Comparison of ENCODE assay signal across 8 cellular contexts in genomic region chr14:106717544-106717943, GRCh38.
A peak's percentile ranks its signal among the peaks of the same experiment; 100 is the strongest.
DNase-seq lines count a peak whose midpoint lies in the region; ATAC-seq, FAIRE-seq and TF ChIP-seq lines count a peak whose summit lies in the region.
"Not testable (repeated sequence)": the region's sequence is repeated elsewhere in the genome, so short reads cannot be mapped to it uniquely, and the experiment has no call there.

No MANE protein-coding gene starts in this region.

- H4K20me1 ChIP-seq in K562 (replicated peaks; ENCODE audit: control insufficient read depth, insufficient read depth, low read length); osteoblast (ENCODE audit: insufficient read depth, low read length): not testable (repeated sequence)

- not testable (repeated sequence) for H3K9ac ChIP-seq in K562 (ENCODE audit: insufficient read depth in 1 of 2, low read depth in 2 of 2, low read length in 2 of 2)

- peak; percentile 18 for TF ChIP-seq CTCF in GM13977 (IDR thresholded peaks at IDR 0.05; ENCODE audit: extremely low read depth, insufficient read depth, missing control alignments)
- TF ChIP-seq CTCF in K562 (IDR thresholded peaks at IDR 0.05 in 2 of 3, conservative IDR thresholded peaks at IDR 0.05 in 1 of 3; ENCODE audit: insufficient read depth in 2 of 3, low read depth in 1 of 3, low read length in 3 of 3) = 0 out of 6 replicates have a peak, but pooled peaks of 2 of the 3 experiments have one; percentile 6 to 28
- peak; percentile 20 for TF ChIP-seq CTCF in osteoblast (IDR thresholded peaks at IDR 0.05; ENCODE audit: extremely low read depth, low read depth, low read length)

- H3K36me3 ChIP-seq in K562 (ENCODE audit: control insufficient read depth, insufficient read depth, low read length); osteoblast (ENCODE audit: insufficient read depth, low read length): not testable (repeated sequence)

- peak; percentile 51 for FAIRE-seq in A204.1 (lab: Jason Lieb, UNC)
- FAIRE-seq in H54 (lab: Jason Lieb, UNC) = peak; percentile 67
- FAIRE-seq in TTC549 (lab: Jason Lieb, UNC) = peak; percentile 71
- FAIRE-seq in K562 (lab: Jason Lieb, UNC) = peak; percentile 11

- H3K4me1 ChIP-seq in K562 (replicated peaks in 1 of 2; ENCODE audit: control insufficient read depth in 2 of 2, insufficient read depth in 2 of 2, low read length in 2 of 2); osteoblast (ENCODE audit: insufficient read depth, low read length): not testable (repeated sequence)

- intact Hi-C loops in K562 (cut with micrococcal nuclease); left colon (cut with DNase I, micrococcal nuclease): not testable (repeated sequence)

- CTCF ChIA-PET in K562 (lab: Yijun Ruan, JAX; ENCODE audit: low intra/inter-chr PET ratio) = not testable (repeated sequence)

- in situ Hi-C loops in GM13977 (cut with MboI; ENCODE audit: low pct_unique_long_range_greater_than_20kb, low sequenced_read_pairs, unreplicated experiment); K562 (cut with MboI): not testable (repeated sequence)

- POLR2A ChIA-PET in K562 (lab: Yijun Ruan, JAX) = not testable (repeated sequence)

- ATAC-seq in HG03432 (IDR thresholded peaks at IDR 0.05; ENCODE audit: unreplicated experiment) (peak; percentile 58), K562 (peak; percentile 78), left colon (peak; percentile 65)

- DNase-seq in GM13977 (ENCODE audit: low spot score); H54 (ENCODE audit: insufficient read length, low spot score); K562 (ENCODE audit: extremely low read depth in 1 of 4, low spot score in 3 of 4); left colon; osteoblast (ENCODE audit: insufficient read length, low spot score, missing footprints): not testable (repeated sequence)

- H3K27me3 ChIP-seq in K562 (ENCODE audit: control insufficient read depth in 2 of 2, insufficient read depth in 2 of 2, low read length in 2 of 2); osteoblast (ENCODE audit: insufficient read depth, low read length): not testable (repeated sequence)

- TF ChIP-seq EP300 in K562 (IDR thresholded peaks at IDR 0.05; ENCODE audit: low read length) = not testable (repeated sequence)

- not testable (repeated sequence) for H3K9me1 ChIP-seq in K562 (ENCODE audit: control insufficient read depth, insufficient read depth, low read length)

- TF ChIP-seq RAD21 in K562 (CRISPR knock-in tag; conservative IDR thresholded peaks at IDR 0.05 in 1 of 2, IDR thresholded peaks at IDR 0.05 in 1 of 2) = not testable (repeated sequence)

- not testable (repeated sequence) for BruUV-seq in K562 (replicated peaks; lab: Mats Ljungman, UMichigan)

- not testable (repeated sequence) for H3K9me3 ChIP-seq in K562 (replicated peaks; ENCODE audit: control insufficient read depth, insufficient read depth, low read depth, low read length); osteoblast (ENCODE audit: low read depth, low read length)

- H3K79me2 ChIP-seq in K562 (ENCODE audit: control insufficient read depth, insufficient read depth, low read length); osteoblast (ENCODE audit: insufficient read depth, low read length): not testable (repeated sequence)

- H3K4me2 ChIP-seq in K562 (ENCODE audit: insufficient read depth, low read length); osteoblast (ENCODE audit: insufficient read depth, low read length): not testable (repeated sequence)

- H3K4me3 ChIP-seq in K562; osteoblast (ENCODE audit: insufficient read depth, low read length): not testable (repeated sequence)

- not testable (repeated sequence) for H2AFZ ChIP-seq in K562 (ENCODE audit: low read depth, low read length); osteoblast (ENCODE audit: low read length)

- H3K27ac ChIP-seq in K562 (ENCODE audit: extremely low read depth, low read depth, low read length); osteoblast (ENCODE audit: low read depth, low read length): not testable (repeated sequence)

- not testable (repeated sequence) for TF ChIP-seq POLR2A in H54 (IDR thresholded peaks at IDR 0.05; ENCODE audit: low read depth, low read length); K562 (conservative IDR thresholded peaks at IDR 0.05)

- WGBS in K562 (ENCODE audit: insufficient coverage, low coverage, missing lambda C conversion rate) = 2% methylated on average over 7 of the region's 11 CpGs
